Comparison of ENCODE assay signal across 15 cellular contexts in genomic region chr1:230891413-230891812, GRCh38. TPM values are rescaled to one million over a fixed set of nuclear protein-coding genes. Genes with fewer than 3 reads are reported as not detected.
DNase-seq lines count a peak whose midpoint lies in the region; TF ChIP-seq lines count a peak whose summit lies in the region.
"Had no signal": no experiment of that assay in that cellular context is flagged by ENCODE, and none has a peak within 500 bp of the region (broad histone marks: within the 10 kb centered on the region; RNA-seq: fewer than 3 reads in every experiment).

No MANE protein-coding gene starts in this region.

- POLR2A ChIA-PET in HEK293T (lab: Yijun Ruan, JAX), result no interaction called here

- DNase-seq in AG10803 (ENCODE audit: low read depth) (peak; percentile 31), HT1080 (ENCODE audit: low read depth) (peak; percentile 36), mammary epithelial cell (peak; percentile 57), islet precursor cell (peak; percentile 84), inferior parietal cortex (ENCODE audit: extremely low spot score) (no peak), HEK293T (ENCODE audit: extremely low spot score) (no peak), esophagus muscularis mucosa (ENCODE audit: extremely low spot score) (no peak), tibial nerve (ENCODE audit: low spot score in 2 of 2) (no peak)
- DNase-seq: activated CD8-positive, alpha-beta memory T cell treated with anti-CD3 and anti-CD28 coated beads for 24 hours; mesenchymal stem cell; MM.1S; NCI-H1930; NCI-H524; T-cell had no signal

- no peaks in the 10 kb centered on the region for H4K20me1 ChIP-seq in mammary epithelial cell (ENCODE audit: insufficient read depth, low read length)

- H3K9me3 ChIP-seq in mammary epithelial cell (replicated peaks; ENCODE audit: insufficient read depth, low read length), result no peaks in the 10 kb centered on the region
- H3K9me3 ChIP-seq in esophagus muscularis mucosa, result no peaks in the 10 kb centered on the region
- H3K9me3 ChIP-seq in tibial nerve, result no peaks in the 10 kb centered on the region
- H3K9me3 ChIP-seq: vagina had no signal

- in situ Hi-C loops in mammary epithelial cell (cut with MboI; ENCODE audit: low sequenced_read_pairs in 2 of 2), result no loop called here

- no peak overlapping the region for H3K9ac ChIP-seq in mammary epithelial cell (ENCODE audit: insufficient read depth, low read length)

- H3K36me3 ChIP-seq in mammary epithelial cell (ENCODE audit: insufficient read depth, low read length) (no peaks in the 10 kb centered on the region), esophagus muscularis mucosa (no peaks in the 10 kb centered on the region), tibial nerve (no peaks in the 10 kb centered on the region)
- H3K36me3 ChIP-seq: vagina had no signal

- intact Hi-C loops in mammary epithelial cell (cut with micrococcal nuclease), result no loop called here
- intact Hi-C loops in esophagus muscularis mucosa (cut with DNase I), result no loop called here

- no peaks in the 10 kb centered on the region for H3K79me2 ChIP-seq in mammary epithelial cell (ENCODE audit: insufficient read depth, low read length)

- H3K4me1 ChIP-seq in mammary epithelial cell (ENCODE audit: insufficient read depth, low read length) (no peaks in the 10 kb centered on the region), esophagus muscularis mucosa (peaks cover 0 to 2% (median 0%) of the 10 kb centered on the region in 4 donors), tibial nerve (no peaks in the 10 kb centered on the region)
- H3K4me1 ChIP-seq: vagina had no signal

- no peak overlapping the region for H3K4me2 ChIP-seq in mammary epithelial cell (ENCODE audit: insufficient read depth, low read depth, low read length)

- H3K4me3 ChIP-seq in AG10803 (ENCODE audit: low read length) (no peak overlapping the region), mammary epithelial cell (replicated peaks in 1 of 3; ENCODE audit: insufficient read depth in 1 of 3, low read depth in 2 of 3, low read length in 3 of 3) (no peak overlapping the region), esophagus muscularis mucosa (no peak overlapping the region), tibial nerve (no peak overlapping the region)
- H3K4me3 ChIP-seq: vagina had no signal

- peak overlapping the region; percentile 62 for H2AFZ ChIP-seq in mammary epithelial cell (ENCODE audit: low read depth, low read length)

- BruUV-seq in mammary epithelial cell (replicated peaks; lab: Mats Ljungman, UMichigan), result no TSS peak

- TF ChIP-seq POLR2A in esophagus muscularis mucosa (IDR thresholded peaks at IDR 0.05; ENCODE audit: low read depth), result no peak
- TF ChIP-seq POLR2A in tibial nerve (IDR thresholded peaks at IDR 0.05), result no peak

- no peak overlapping the region for H3K27ac ChIP-seq in mammary epithelial cell (ENCODE audit: insufficient read depth, low read depth, low read length)
- H3K27ac ChIP-seq in esophagus muscularis mucosa (replicated peaks in 1 of 4), result no peak overlapping the region
- H3K27ac ChIP-seq in tibial nerve, result no peak overlapping the region
- H3K27ac ChIP-seq: vagina had no signal

- H3K27me3 ChIP-seq in mammary epithelial cell (ENCODE audit: insufficient read depth, low read length), result no peaks in the 10 kb centered on the region
- peaks cover 0 to 8% (median 0%) of the 10 kb centered on the region in 4 donors for H3K27me3 ChIP-seq in esophagus muscularis mucosa
- no peaks in the 10 kb centered on the region for H3K27me3 ChIP-seq in tibial nerve
- H3K27me3 ChIP-seq: vagina had no signal

- 13% methylated on average over 2 of the region's 2 CpGs for WGBS in mammary epithelial cell (ENCODE audit: low coverage, missing lambda C conversion rate)
- 42% methylated on average over 2 of the region's 2 CpGs for WGBS in esophagus muscularis mucosa
- WGBS in tibial nerve, 2 donors, result 40 to 46% methylated on average over 2 of the region's 2 CpGs

- TF ChIP-seq EP300 in esophagus muscularis mucosa (IDR thresholded peaks at IDR 0.05), result no peak
- TF ChIP-seq EP300 in tibial nerve (IDR thresholded peaks at IDR 0.05), result no peak

- CTCF ChIA-PET in mammary epithelial cell (lab: Charles Lee; ENCODE audit: low non-redundant PET), result no interaction called here
- CTCF ChIA-PET in HEK293T (lab: Yijun Ruan, JAX), result no interaction called here

- dilution Hi-C loops in mammary epithelial cell (cut with HindIII; ENCODE audit: low sequenced_read_pairs), result no loop called here

- TF ChIP-seq CTCF in AG10803 (conservative IDR thresholded peaks at IDR 0.05; ENCODE audit: low read length) (no peak), mammary epithelial cell (conservative IDR thresholded peaks at IDR 0.05 in 1 of 2, IDR thresholded peaks at IDR 0.05 in 1 of 2; ENCODE audit: extremely low read depth in 1 of 2, insufficient read depth in 1 of 2, low read depth in 1 of 2, low read length in 2 of 2) (no peak), esophagus muscularis mucosa (IDR thresholded peaks at IDR 0.05) (no peak), tibial nerve (IDR thresholded peaks at IDR 0.05) (no peak)

TF ChIP-seq in HEK293T, 16 proteins besides CTCF, POLR2A, EP300 and RAD21:
- TF ChIP-seq LEF1 (IDR thresholded peaks at IDR 0.05; ENCODE audit: borderline replicate concordance) (no peak), CTBP1 (IDR thresholded peaks at IDR 0.05; ENCODE audit: borderline replicate concordance) (no peak), ELF4 (IDR thresholded peaks at IDR 0.05) (no peak), TARDBP (IDR thresholded peaks at IDR 0.05) (no peak), HDGF (IDR thresholded peaks at IDR 0.05; ENCODE audit: borderline replicate concordance) (no peak), FOXM1 (IDR thresholded peaks at IDR 0.05; ENCODE audit: borderline replicate concordance) (no peak), L3MBTL2 (conservative IDR thresholded peaks at IDR 0.05) (no peak), BHLHE40 (IDR thresholded peaks at IDR 0.05; ENCODE audit: borderline replicate concordance) (no peak), NFRKB (IDR thresholded peaks at IDR 0.05) (no peak), FOXK2 (IDR thresholded peaks at IDR 0.05) (no peak), SUZ12 (IDR thresholded peaks at IDR 0.05) (no peak), ZNF384 (IDR thresholded peaks at IDR 0.05) (no peak), ARNT (IDR thresholded peaks at IDR 0.05) (no peak), SP1 (IDR thresholded peaks at IDR 0.05) (no peak)
- TF ChIP-seq, protein P1, sequence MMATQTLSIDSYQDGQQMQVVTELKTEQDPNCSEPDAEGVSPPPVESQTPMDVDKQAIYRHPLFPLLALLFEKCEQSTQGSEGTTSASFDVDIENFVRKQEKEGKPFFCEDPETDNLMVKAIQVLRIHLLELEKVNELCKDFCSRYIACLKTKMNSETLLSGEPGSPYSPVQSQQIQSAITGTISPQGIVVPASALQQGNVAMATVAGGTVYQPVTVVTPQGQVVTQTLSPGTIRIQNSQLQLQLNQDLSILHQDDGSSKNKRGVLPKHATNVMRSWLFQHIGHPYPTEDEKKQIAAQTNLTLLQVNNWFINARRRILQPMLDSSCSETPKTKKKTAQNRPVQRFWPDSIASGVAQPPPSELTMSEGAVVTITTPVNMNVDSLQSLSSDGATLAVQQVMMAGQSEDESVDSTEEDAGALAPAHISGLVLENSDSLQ (IDR thresholded peaks at IDR 0.05), result no peak
TF ChIP-seq in HEK293T: peak in this region for 0.

RNA-seq across cellular contexts. Expression of gene C1orf198, which starts 23.1 kb away (rescaled TPM):
- total RNA-seq in HT1080 (2014; rRNA removed; shearing (Covaris generic)), result 15.8 and 17.0 TPM in 2 replicates
- 15.9 and 17.6 TPM in 2 replicates for polyA plus RNA-seq in HT1080 (2015; cell fraction: cytosol; rRNA removed)
- polyA plus RNA-seq in HT1080 (2015; cell fraction: nucleus; rRNA removed), result 12.8 and 14.1 TPM in 2 replicates
- total RNA-seq in mammary epithelial cell, result 10 to 100 TPM in 1 of 2 donors, 1 to 10 TPM in 1; 8.8 to 25.7 TPM
- 6.7 TPM for polyA plus RNA-seq in mammary epithelial cell
- polyA minus RNA-seq in mammary epithelial cell, result 21.9 TPM
- total RNA-seq in esophagus muscularis mucosa, result 100 to 1,000 TPM in 3 of 4 donors, 10 to 100 TPM in 1; 95.6 to 214 (median 140) TPM
- 100 to 1,000 TPM in 3 of 4 donors, 10 to 100 TPM in 1; 91.9 to 162 (median 113) TPM for total RNA-seq in tibial nerve

Comparison
In these comparisons a context has a peak if more than half of its experiments do, and no peak if none do; other contexts are left out.
1. DNase-seq: peak in AG10803 (single experiment), HT1080 (single experiment), mammary epithelial cell (single experiment) and islet precursor cell (single experiment); none in inferior parietal cortex (single experiment), HEK293T (single experiment), esophagus muscularis mucosa (single experiment) and tibial nerve (0 of 2).